Comparison of ENCODE assay signal across 23 cellular contexts in genomic region chr2:62084823-62085222, GRCh38.
"Had no signal": no experiment of that assay in that cellular context is flagged by ENCODE, and none has a peak within 500 bp of the region (broad histone marks: within the 10 kb centered on the region; RNA-seq: fewer than 3 reads in every experiment).

No MANE protein-coding gene starts in this region.

- H3K4me1 Mint-ChIP-seq: activated CD4-positive, alpha-beta memory T cell treated with anti-CD3 and anti-CD28 coated beads, Interleukin-2, amount 10 ng/mL, durations not matched to agents 7 days and 5 days; activated CD4-positive, alpha-beta T cell treated with anti-CD3 and anti-CD28 coated beads, Interleukin-2, amount 10 ng/mL, durations not matched to agents 7 days and 5 days; naive B cell; nephron progenitor cell had no signal

- DNase-seq: activated CD4-positive, alpha-beta memory T cell treated with anti-CD3 and anti-CD28 coated beads, Interleukin-2, amount 10 ng/mL, durations not matched to agents 7 days and 5 days; activated CD4-positive, alpha-beta T cell treated with anti-CD3 and anti-CD28 coated beads for 1 hour; activated CD4-positive, alpha-beta T cell treated with anti-CD3 and anti-CD28 coated beads, Interleukin-2, amount 10 ng/mL, durations not matched to agents 7 days and 5 days; activated CD8-positive, alpha-beta memory T cell treated with anti-CD3 and anti-CD28 coated beads, Interleukin-2, amount 50 U/mL, for 48 hours; activated gamma-delta T cell; activated naive CD4-positive, alpha-beta T cell treated with anti-CD3 and anti-CD28 coated beads, Interleukin-2, amount 50 U/mL, for 16 hours; activated T-cell treated with anti-CD3 and anti-CD28 coated beads, Interleukin-2, amount 50 U/mL, for 24 hours; amniotic stem cell; caudate nucleus; cortex of kidney; foreskin fibroblast; heart left ventricle; naive B cell; nephron progenitor cell; right lobe of liver; stimulated activated CD4-positive, alpha-beta T cell treated with anti-CD3 and anti-CD28 coated beads, Interleukin-2, amount 100 ng/mL, for 48 hours; stimulated activated naive CD4-positive, alpha-beta T cell treated with Interleukin-2 at 50 U/mL for 16 hours had no signal

- FAIRE-seq: astrocyte, endothelial cell of umbilical vein had no signal

- H3K27ac ChIP-seq: heart left ventricle, neutrophil, right lobe of liver, tibial nerve had no signal

- H3K9me3 ChIP-seq: heart left ventricle, neutrophil, right lobe of liver, tibial nerve had no signal

- ATAC-seq: heart left ventricle, right lobe of liver had no signal

- H3K27me3 ChIP-seq: heart left ventricle, neutrophil, right lobe of liver, tibial nerve had no signal

- H3K4me3 ChIP-seq: heart left ventricle, right lobe of liver, tibial nerve had no signal

- H3K36me3 Mint-ChIP-seq: mesothelial cell of epicardium had no signal

- H3K9me3 Mint-ChIP-seq: activated CD4-positive, alpha-beta memory T cell treated with anti-CD3 and anti-CD28 coated beads, Interleukin-2, amount 10 ng/mL, durations not matched to agents 7 days and 5 days; activated CD4-positive, alpha-beta T cell treated with anti-CD3 and anti-CD28 coated beads, Interleukin-2, amount 10 ng/mL, durations not matched to agents 7 days and 5 days; activated T-cell treated with anti-CD3 and anti-CD28 coated beads, Interleukin-2, amount 50 U/mL, for 24 hours; naive B cell; nephron progenitor cell had no signal

- H3K36me3 ChIP-seq: heart left ventricle, neutrophil, right lobe of liver, tibial nerve had no signal

- H3K27ac Mint-ChIP-seq: activated CD4-positive, alpha-beta memory T cell treated with anti-CD3 and anti-CD28 coated beads, Interleukin-2, amount 10 ng/mL, durations not matched to agents 7 days and 5 days; activated CD4-positive, alpha-beta T cell treated with anti-CD3 and anti-CD28 coated beads, Interleukin-2, amount 10 ng/mL, durations not matched to agents 7 days and 5 days; activated T-cell treated with anti-CD3 and anti-CD28 coated beads, Interleukin-2, amount 50 U/mL, for 24 hours; mesothelial cell of epicardium; naive B cell; nephron progenitor cell; progenitor cell of endocrine pancreas had no signal

- H3K4me3 Mint-ChIP-seq: activated CD4-positive, alpha-beta memory T cell treated with anti-CD3 and anti-CD28 coated beads, Interleukin-2, amount 10 ng/mL, durations not matched to agents 7 days and 5 days; activated CD4-positive, alpha-beta T cell treated with anti-CD3 and anti-CD28 coated beads, Interleukin-2, amount 10 ng/mL, durations not matched to agents 7 days and 5 days; activated T-cell treated with anti-CD3 and anti-CD28 coated beads, Interleukin-2, amount 50 U/mL, for 24 hours; mesothelial cell of epicardium; naive B cell; nephron progenitor cell had no signal

- H3K4me1 ChIP-seq: right lobe of liver, tibial nerve had no signal

- H3K27me3 Mint-ChIP-seq: activated CD4-positive, alpha-beta memory T cell treated with anti-CD3 and anti-CD28 coated beads, Interleukin-2, amount 10 ng/mL, durations not matched to agents 7 days and 5 days; activated CD4-positive, alpha-beta T cell treated with anti-CD3 and anti-CD28 coated beads, Interleukin-2, amount 10 ng/mL, durations not matched to agents 7 days and 5 days; activated T-cell treated with anti-CD3 and anti-CD28 coated beads, Interleukin-2, amount 50 U/mL, for 24 hours; naive B cell; progenitor cell of endocrine pancreas had no signal
